ENCODE assay signal across 9 cellular contexts in the genomic region with DNA sequence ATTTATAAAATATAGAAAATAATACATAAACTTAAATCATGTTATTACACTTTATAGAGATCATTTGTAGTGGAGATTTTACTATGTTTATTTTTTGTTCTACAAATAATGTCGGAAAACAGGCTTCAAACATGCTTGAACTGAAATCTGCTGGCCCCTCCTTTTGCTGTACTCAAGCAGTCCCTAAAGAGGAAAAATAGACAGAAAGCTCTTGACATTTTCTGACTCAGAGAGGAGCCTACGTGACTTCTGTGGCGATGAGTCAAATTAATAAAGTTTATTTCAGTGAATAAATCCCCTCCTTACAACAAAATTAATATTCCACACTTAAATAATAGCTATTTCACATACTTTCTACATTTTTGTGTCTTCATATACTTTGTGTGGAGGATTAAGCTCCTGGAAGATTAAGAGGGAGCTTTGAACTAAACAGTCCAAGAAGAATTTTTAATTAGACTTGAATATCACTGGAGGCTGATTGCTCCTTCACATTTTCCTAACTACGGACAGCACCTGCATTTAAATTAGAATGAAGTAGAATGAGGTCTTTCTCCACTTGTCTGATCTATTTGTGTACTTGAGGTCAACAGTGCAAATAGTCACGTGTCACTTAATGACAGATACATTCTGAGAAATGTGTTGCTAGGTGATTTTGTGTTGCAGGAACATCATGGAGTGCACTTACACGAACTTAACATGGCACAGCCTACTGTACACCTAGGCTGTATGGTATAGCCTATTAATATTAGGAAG. TPM values are rescaled to one million over a fixed set of nuclear protein-coding genes. Genes with fewer than 3 reads are reported as not detected.
DNase-seq lines count a peak whose midpoint lies in the region; ATAC-seq and TF ChIP-seq lines count a peak whose summit lies in the region.
"Had no signal": no experiment of that assay in that cellular context is flagged by ENCODE, and none has a peak within 500 bp of the region (broad histone marks: within the 10 kb centered on the region; RNA-seq: fewer than 3 reads in every experiment).

No MANE protein-coding gene starts in this region.

- H3K9me3 ChIP-seq in PC-3 (ENCODE audit: low read length), result no peaks in the 10 kb centered on the region
- H3K9me3 ChIP-seq in neural cell (ENCODE audit: low read length), result no peaks in the 10 kb centered on the region

- peak; percentile 67 for ATAC-seq in PC-3
- no peak for ATAC-seq in GM18517 (IDR thresholded peaks at IDR 0.05; ENCODE audit: unreplicated experiment)
- ATAC-seq in HG02840 (IDR thresholded peaks at IDR 0.05; ENCODE audit: low FRiP score, unreplicated experiment), result no peak

- H4K20me1 ChIP-seq in PC-3 (ENCODE audit: low read length) (no peaks in the 10 kb centered on the region), neural cell (ENCODE audit: insufficient read depth) (no peaks in the 10 kb centered on the region)

- H3K4me1 Mint-ChIP-seq in glutamatergic neuron (ENCODE audit: low read depth, unreplicated experiment), result no peaks in the 10 kb centered on the region

- TF ChIP-seq RAD21 in neural cell (conservative IDR thresholded peaks at IDR 0.05), result no peak

- no peak overlapping the region for H3K4me3 Mint-ChIP-seq in glutamatergic neuron (ENCODE audit: unreplicated experiment)

- DNase-seq in GM13977 (ENCODE audit: low spot score) (peak; percentile 28), LHCN-M2 (ENCODE audit: low read depth) (peak; percentile 51), PC-3 (peak; percentile 71), glutamatergic neuron (no peak)
- no peak for DNase-seq in activated T-cell treated with anti-CD3 and anti-CD28 coated beads, Interleukin-2, amount 50 U/mL, for 48 hours

- intact Hi-C loops in PC-3 (cut with micrococcal nuclease), result no loop called here

- H3K4me3 ChIP-seq in PC-3 (ENCODE audit: low read length), result no peak overlapping the region
- no peak overlapping the region for H3K4me3 ChIP-seq in neural cell (ENCODE audit: low read length)
- H3K4me3 ChIP-seq: SK-N-MC had no signal

- H3K27me3 ChIP-seq in PC-3 (ENCODE audit: low read length) (no peaks in the 10 kb centered on the region), neural cell (ENCODE audit: insufficient read depth, low read depth, low read length) (no peaks in the 10 kb centered on the region)

- POLR2A ChIA-PET in PC-3 (lab: Charles Lee; ENCODE audit: unreplicated experiment), result interaction anchor here (0.7 kb wide), 1 partner anchor 31 kb away, joined by 3 read pairs; no protein-coding TSS in a partner anchor

- H2AFZ ChIP-seq in PC-3 (ENCODE audit: low read length), result no peak overlapping the region
- H2AFZ ChIP-seq in neural cell (ENCODE audit: low read depth, low read length), result no peak overlapping the region

- peak; percentile 65 for TF ChIP-seq EP300 in neural cell (conservative IDR thresholded peaks at IDR 0.05; ENCODE audit: poor library complexity, severe bottlenecking)

- H3K27me3 Mint-ChIP-seq in glutamatergic neuron (ENCODE audit: unreplicated experiment), result peaks cover 4% of the 10 kb centered on the region

- no peak overlapping the region for H3K9ac ChIP-seq in PC-3 (ENCODE audit: low read length)
- no peak overlapping the region for H3K9ac ChIP-seq in neural cell (ENCODE audit: low read length)

- no peak overlapping the region for H3K27ac Mint-ChIP-seq in glutamatergic neuron (ENCODE audit: unreplicated experiment)

- BruUV-seq in PC-3 (replicated peaks; lab: Mats Ljungman, UMichigan), result no TSS peak

- H3K36me3 Mint-ChIP-seq in glutamatergic neuron (ENCODE audit: unreplicated experiment), result no peaks in the 10 kb centered on the region

- peak overlapping the region; percentile 43 for H3K4me2 ChIP-seq in PC-3 (ENCODE audit: low read length)
- no peak overlapping the region for H3K4me2 ChIP-seq in neural cell (ENCODE audit: low read length)

- peak overlapping the region; percentile 3; the same call in 1 of the 2 replicates for H3K27ac ChIP-seq in PC-3 (ENCODE audit: low read length)
- H3K27ac ChIP-seq in neural cell (ENCODE audit: low read length), result peak overlapping the region; percentile 45
- H3K27ac ChIP-seq: SK-N-MC had no signal

- in situ Hi-C loops in GM13977 (cut with MboI; ENCODE audit: low pct_unique_long_range_greater_than_20kb, low sequenced_read_pairs, unreplicated experiment), result no loop called here

- H3K9me3 Mint-ChIP-seq in glutamatergic neuron (ENCODE audit: unreplicated experiment), result no peaks in the 10 kb centered on the region

- H3K4me1 ChIP-seq in PC-3 (ENCODE audit: insufficient read depth, low read length), result peaks cover 21% of the 10 kb centered on the region

- H3K79me2 ChIP-seq in PC-3 (ENCODE audit: low read length) (no peaks in the 10 kb centered on the region), neural cell (replicated peaks; ENCODE audit: insufficient read depth, low read length) (no peaks in the 10 kb centered on the region)

- no peak for TF ChIP-seq CTCF in GM13977 (IDR thresholded peaks at IDR 0.05; ENCODE audit: extremely low read depth, insufficient read depth, missing control alignments)
- no peak for TF ChIP-seq CTCF in PC-3 (conservative IDR thresholded peaks at IDR 0.05; ENCODE audit: low read depth, low read length)
- TF ChIP-seq CTCF in neural cell (IDR thresholded peaks at IDR 0.05; ENCODE audit: poor library complexity, severe bottlenecking), result no peak
- no peak for TF ChIP-seq CTCF in glutamatergic neuron (IDR thresholded peaks at IDR 0.05; ENCODE audit: partially characterized antibody, unreplicated experiment)

- H3K36me3 ChIP-seq in PC-3 (ENCODE audit: low read depth, low read length) (no peaks in the 10 kb centered on the region), neural cell (ENCODE audit: insufficient read depth, low read length) (no peaks in the 10 kb centered on the region)

- no peaks in the 10 kb centered on the region for H3F3A ChIP-seq in PC-3 (ENCODE audit: low read length, unreplicated experiment)
- no peaks in the 10 kb centered on the region for H3F3A ChIP-seq in neural cell (ENCODE audit: insufficient read depth, low read length, poor library complexity, severe bottlenecking)

- CTCF ChIA-PET in PC-3 (lab: Charles Lee), result no interaction called here

- H3K9me2 ChIP-seq in PC-3 (replicated peaks; ENCODE audit: low read length), result no peaks in the 10 kb centered on the region
- no peaks in the 10 kb centered on the region for H3K9me2 ChIP-seq in neural cell (ENCODE audit: insufficient read depth, low read length)

TF ChIP-seq in neural cell, 6 proteins besides CTCF, POLR2A, EP300 and RAD21:
- TF ChIP-seq POLR2AphosphoS5 (IDR thresholded peaks at IDR 0.05) (peak; percentile 43), MXI1 (conservative IDR thresholded peaks at IDR 0.05; ENCODE audit: poor library complexity, severe bottlenecking) (no peak)
- TF ChIP-seq, protein P1, sequence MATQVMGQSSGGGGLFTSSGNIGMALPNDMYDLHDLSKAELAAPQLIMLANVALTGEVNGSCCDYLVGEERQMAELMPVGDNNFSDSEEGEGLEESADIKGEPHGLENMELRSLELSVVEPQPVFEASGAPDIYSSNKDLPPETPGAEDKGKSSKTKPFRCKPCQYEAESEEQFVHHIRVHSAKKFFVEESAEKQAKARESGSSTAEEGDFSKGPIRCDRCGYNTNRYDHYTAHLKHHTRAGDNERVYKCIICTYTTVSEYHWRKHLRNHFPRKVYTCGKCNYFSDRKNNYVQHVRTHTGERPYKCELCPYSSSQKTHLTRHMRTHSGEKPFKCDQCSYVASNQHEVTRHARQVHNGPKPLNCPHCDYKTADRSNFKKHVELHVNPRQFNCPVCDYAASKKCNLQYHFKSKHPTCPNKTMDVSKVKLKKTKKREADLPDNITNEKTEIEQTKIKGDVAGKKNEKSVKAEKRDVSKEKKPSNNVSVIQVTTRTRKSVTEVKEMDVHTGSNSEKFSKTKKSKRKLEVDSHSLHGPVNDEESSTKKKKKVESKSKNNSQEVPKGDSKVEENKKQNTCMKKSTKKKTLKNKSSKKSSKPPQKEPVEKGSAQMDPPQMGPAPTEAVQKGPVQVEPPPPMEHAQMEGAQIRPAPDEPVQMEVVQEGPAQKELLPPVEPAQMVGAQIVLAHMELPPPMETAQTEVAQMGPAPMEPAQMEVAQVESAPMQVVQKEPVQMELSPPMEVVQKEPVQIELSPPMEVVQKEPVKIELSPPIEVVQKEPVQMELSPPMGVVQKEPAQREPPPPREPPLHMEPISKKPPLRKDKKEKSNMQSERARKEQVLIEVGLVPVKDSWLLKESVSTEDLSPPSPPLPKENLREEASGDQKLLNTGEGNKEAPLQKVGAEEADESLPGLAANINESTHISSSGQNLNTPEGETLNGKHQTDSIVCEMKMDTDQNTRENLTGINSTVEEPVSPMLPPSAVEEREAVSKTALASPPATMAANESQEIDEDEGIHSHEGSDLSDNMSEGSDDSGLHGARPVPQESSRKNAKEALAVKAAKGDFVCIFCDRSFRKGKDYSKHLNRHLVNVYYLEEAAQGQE (IDR thresholded peaks at IDR 0.05; ENCODE audit: borderline replicate concordance), result peak; percentile 43

RNA-seq across cellular contexts. Expression of a gene that starts 1.7 kb away (rescaled TPM):
- total RNA-seq in LHCN-M2 (2014; rRNA removed) (0.32 and 0.52 TPM in 2 replicates), PC-3 (2014; rRNA removed) (0.98 TPM in 1 of 2 replicates, not detected in the other), glutamatergic neuron (ENCODE audit: unreplicated experiment) (not detected)
- polyA plus RNA-seq in LHCN-M2 (2012), result not detected
- not detected in 2 replicates for polyA plus RNA-seq in neural cell
- not detected in 2 replicates for polyA minus RNA-seq in neural cell

RNA-seq across cellular contexts. Expression of a gene that starts 47.2 kb away (rescaled TPM):
- total RNA-seq in LHCN-M2 (2014; rRNA removed) (not detected in 2 replicates), PC-3 (2014; rRNA removed) (not detected in 2 replicates), glutamatergic neuron (ENCODE audit: unreplicated experiment) (not detected)
- not detected for polyA plus RNA-seq in LHCN-M2 (2012)
- polyA plus RNA-seq in neural cell, result not detected in 2 replicates
- not detected in 2 replicates for polyA minus RNA-seq in neural cell

Comparison
In these comparisons a context has a peak if more than half of its experiments do, and no peak if none do; other contexts are left out.
1. DNase-seq: peak in GM13977 (single experiment), LHCN-M2 (single experiment) and PC-3 (single experiment); none in glutamatergic neuron (single experiment) and activated T-cell treated with anti-CD3 and anti-CD28 coated beads, Interleukin-2, amount 50 U/mL, for 48 hours (0 of 2).